9 cellular contexts compared by ENCODE assay signal in genomic region chr5:132474881-132475511, GRCh38. TPM values are rescaled to one million over a fixed set of nuclear protein-coding genes. Genes with fewer than 3 reads are reported as not detected.
DNase-seq lines count a peak whose midpoint lies in the region; ATAC-seq, FAIRE-seq and TF ChIP-seq lines count a peak whose summit lies in the region.
"Had no signal": no experiment of that assay in that cellular context is flagged by ENCODE, and none has a peak within 500 bp of the region (broad histone marks: within the 10 kb centered on the region; RNA-seq: fewer than 3 reads in every experiment).

No MANE protein-coding gene starts in this region.

- H3K36me3 Mint-ChIP-seq in activated T-helper 1 cell treated with anti-CD3 and anti-CD28 coated beads, Interleukin-12 subunit alpha, Interleukin-12 subunit beta, Interleukin-2, Interleukin-4 antibody, amounts not matched to agents 30 ng/mL and 10 ng/mL and 1 ng/mL, durations not matched to agents 14 hours and 24 hours and 36 hours (ENCODE audit: low read depth): peaks cover 11% of the 10 kb centered on the region
- no peaks in the 10 kb centered on the region for H3K36me3 Mint-ChIP-seq in stimulated activated memory B cell treated with anti-CD40 and anti-IgM and Interleukin-4, amounts not matched to agents 10 μg/mL and 1 μg/mL and 100 μg/mL, for 72 hours

- no peaks in the 10 kb centered on the region for H3F3A ChIP-seq in Loucy (ENCODE audit: low read depth)

- H3K27me3 Mint-ChIP-seq in activated T-helper 1 cell treated with anti-CD3 and anti-CD28 coated beads, Interleukin-12 subunit alpha, Interleukin-12 subunit beta, Interleukin-2, Interleukin-4 antibody, amounts not matched to agents 30 ng/mL and 10 ng/mL and 1 ng/mL, durations not matched to agents 14 hours and 24 hours and 36 hours (ENCODE audit: insufficient read depth): no peaks in the 10 kb centered on the region
- H3K27me3 Mint-ChIP-seq in stimulated activated memory B cell treated with anti-CD40 and anti-IgM and Interleukin-4, amounts not matched to agents 10 μg/mL and 1 μg/mL and 100 μg/mL, for 72 hours: no peaks in the 10 kb centered on the region

- H3K4me2 ChIP-seq in Loucy (ENCODE audit: low read depth, low read length, poor library complexity, severe bottlenecking): peak overlapping the region; percentile 37

- H3K79me2 ChIP-seq in Loucy (ENCODE audit: insufficient read depth, low read length): peaks cover 4% of the 10 kb centered on the region; the same call in 1 of the 2 replicates

- H3K4me1 ChIP-seq in Loucy (ENCODE audit: insufficient read depth, low read length, poor library complexity, severe bottlenecking) (peaks cover 51% of the 10 kb centered on the region), kidney (ENCODE audit: control insufficient read depth in 1 of 2, insufficient read depth in 1 of 2, low read depth in 1 of 2, low read length in 2 of 2) (peaks cover 12 to 35% of the 10 kb centered on the region in 2 donors)

- DNase-seq in activated T-helper 1 cell treated with anti-CD3 and anti-CD28 coated beads, Interleukin-12 subunit alpha, Interleukin-12 subunit beta, Interleukin-2, Interleukin-4 antibody, amounts not matched to agents 30 ng/mL and 10 ng/mL and 1 ng/mL, durations not matched to agents 14 hours and 24 hours and 36 hours (ENCODE audit: low spot score): no peak
- DNase-seq in kidney (peak; percentile 59), frontal cortex (ENCODE audit: low spot score in 2 of 2) (no peak), NCI-H1694 treated with DMSO at 0.1 percent for 48 hours (lab: John Stamatoyannopoulos, UW) (no peak)
- DNase-seq: GF-D8 had no signal

- no peaks in the 10 kb centered on the region for H3K9me3 Mint-ChIP-seq in activated T-helper 1 cell treated with anti-CD3 and anti-CD28 coated beads, Interleukin-12 subunit alpha, Interleukin-12 subunit beta, Interleukin-2, Interleukin-4 antibody, amounts not matched to agents 30 ng/mL and 10 ng/mL and 1 ng/mL, durations not matched to agents 14 hours and 24 hours and 36 hours
- H3K9me3 Mint-ChIP-seq in stimulated activated memory B cell treated with anti-CD40 and anti-IgM and Interleukin-4, amounts not matched to agents 10 μg/mL and 1 μg/mL and 100 μg/mL, for 72 hours: no peaks in the 10 kb centered on the region

- no peak for TF ChIP-seq CTCF in Loucy (conservative IDR thresholded peaks at IDR 0.05; ENCODE audit: low read length)
- no peak for TF ChIP-seq CTCF in kidney (IDR thresholded peaks at IDR 0.05; ENCODE audit: borderline replicate concordance, extremely low read depth, insufficient read depth)

- H3K36me3 ChIP-seq in Loucy (ENCODE audit: insufficient read depth, low read length): no peaks in the 10 kb centered on the region
- H3K36me3 ChIP-seq in kidney (ENCODE audit: control insufficient read depth in 1 of 2, insufficient read depth in 2 of 2, low read length in 2 of 2): no peaks in the 10 kb centered on the region
- H3K36me3 ChIP-seq: ovary had no signal

- intact Hi-C loops in activated T-helper 1 cell treated with anti-CD3 and anti-CD28 coated beads, Interleukin-12 subunit alpha, Interleukin-12 subunit beta, Interleukin-2, Interleukin-4 antibody, amounts not matched to agents 30 ng/mL and 10 ng/mL and 1 ng/mL, durations not matched to agents 14 hours and 24 hours and 36 hours (cut with micrococcal nuclease): no loop called here
- intact Hi-C loops in kidney (cut with DNase I): no loop called here

- H3K9me2 ChIP-seq in Loucy (replicated peaks; ENCODE audit: low read depth, low read length): no peaks in the 10 kb centered on the region

- no peak overlapping the region for H3K27ac ChIP-seq in kidney (ENCODE audit: low read depth in 2 of 2, low read length in 2 of 2)

- no peak overlapping the region for H3K9ac ChIP-seq in Loucy (ENCODE audit: low read depth, low read length, poor library complexity, severe bottlenecking)
- no peak overlapping the region for H3K9ac ChIP-seq in kidney (ENCODE audit: low read length in 2 of 2)

- no peak overlapping the region for H2AFZ ChIP-seq in Loucy (ENCODE audit: low read length)

- peak overlapping the region; percentile 23 for H3K4me3 Mint-ChIP-seq in activated T-helper 1 cell treated with anti-CD3 and anti-CD28 coated beads, Interleukin-12 subunit alpha, Interleukin-12 subunit beta, Interleukin-2, Interleukin-4 antibody, amounts not matched to agents 30 ng/mL and 10 ng/mL and 1 ng/mL, durations not matched to agents 14 hours and 24 hours and 36 hours
- H3K4me3 Mint-ChIP-seq in stimulated activated memory B cell treated with anti-CD40 and anti-IgM and Interleukin-4, amounts not matched to agents 10 μg/mL and 1 μg/mL and 100 μg/mL, for 72 hours: no peak overlapping the region

- ATAC-seq in stimulated activated memory B cell treated with anti-CD40 and anti-IgM and Interleukin-4, amounts not matched to agents 10 μg/mL and 1 μg/mL and 100 μg/mL, for 72 hours: no peak
- no peak for ATAC-seq in HG03039 (IDR thresholded peaks at IDR 0.05; ENCODE audit: unreplicated experiment)

- no peaks in the 10 kb centered on the region for H3K27me3 ChIP-seq in Loucy (ENCODE audit: insufficient read depth, low read length, poor library complexity, severe bottlenecking)
- H3K27me3 ChIP-seq: ovary had no signal

- H3K4me1 Mint-ChIP-seq in activated T-helper 1 cell treated with anti-CD3 and anti-CD28 coated beads, Interleukin-12 subunit alpha, Interleukin-12 subunit beta, Interleukin-2, Interleukin-4 antibody, amounts not matched to agents 30 ng/mL and 10 ng/mL and 1 ng/mL, durations not matched to agents 14 hours and 24 hours and 36 hours (ENCODE audit: low read depth): peaks cover 84% of the 10 kb centered on the region
- H3K4me1 Mint-ChIP-seq in stimulated activated memory B cell treated with anti-CD40 and anti-IgM and Interleukin-4, amounts not matched to agents 10 μg/mL and 1 μg/mL and 100 μg/mL, for 72 hours: peaks cover 72% of the 10 kb centered on the region

- H3K27ac Mint-ChIP-seq in activated T-helper 1 cell treated with anti-CD3 and anti-CD28 coated beads, Interleukin-12 subunit alpha, Interleukin-12 subunit beta, Interleukin-2, Interleukin-4 antibody, amounts not matched to agents 30 ng/mL and 10 ng/mL and 1 ng/mL, durations not matched to agents 14 hours and 24 hours and 36 hours: peak overlapping the region; percentile 89
- H3K27ac Mint-ChIP-seq in stimulated activated memory B cell treated with anti-CD40 and anti-IgM and Interleukin-4, amounts not matched to agents 10 μg/mL and 1 μg/mL and 100 μg/mL, for 72 hours: peak overlapping the region; percentile 73

- no peak overlapping the region for H3K4me3 ChIP-seq in Loucy (ENCODE audit: low read length, poor library complexity, severe bottlenecking)
- no peak overlapping the region for H3K4me3 ChIP-seq in kidney (ENCODE audit: low read length in 2 of 2)
- H3K4me3 ChIP-seq: ovary had no signal

- H3K9me3 ChIP-seq in Loucy (ENCODE audit: insufficient read depth, low read depth, low read length): no peaks in the 10 kb centered on the region
- no peaks in the 10 kb centered on the region for H3K9me3 ChIP-seq in kidney (ENCODE audit: control insufficient read depth in 1 of 2, low read length in 2 of 2)
- H3K9me3 ChIP-seq: ovary had no signal

- no peaks in the 10 kb centered on the region for H4K20me1 ChIP-seq in Loucy (ENCODE audit: insufficient read depth, low read length, poor library complexity, severe bottlenecking)

- FAIRE-seq in kidney (lab: Jason Lieb, UNC) (no peak), frontal cortex (lab: Jason Lieb, UNC) (no peak)

RNA-seq across cellular contexts. Expression of gene IRF1, which starts 15.6 kb away (rescaled TPM):
- 190 and 198 TPM in 2 replicates for total RNA-seq in activated T-helper 1 cell treated with anti-CD3 and anti-CD28 coated beads, Interleukin-12 subunit alpha, Interleukin-12 subunit beta, Interleukin-2, Interleukin-4 antibody, amounts not matched to agents 30 ng/mL and 10 ng/mL and 1 ng/mL, durations not matched to agents 14 hours and 24 hours and 36 hours
- total RNA-seq in kidney: 55.6 TPM
- polyA plus RNA-seq in kidney (ENCODE audit: insufficient read depth, low read depth, low replicate concordance): 20.5 TPM
- 1.2 TPM for total RNA-seq in frontal cortex

Comparison
In these comparisons a context has a peak if more than half of its experiments do, and no peak if none do; other contexts are left out.
1. RNA of gene IRF1, which starts 15.6 kb away (total RNA-seq): 190 to 198 TPM in activated T-helper 1 cell treated with anti-CD3 and anti-CD28 coated beads, Interleukin-12 subunit alpha, Interleukin-12 subunit beta, Interleukin-2, Interleukin-4 antibody, amounts not matched to agents 30 ng/mL and 10 ng/mL and 1 ng/mL, durations not matched to agents 14 hours and 24 hours and 36 hours and 55.6 TPM in kidney (single experiment); 1.2 TPM in frontal cortex (single experiment); every median in the first group is over 10 times any median in the second.